ENCODE assay signal across 10 cellular contexts in genomic region chr10:35607475-35608316, GRCh38. TPM values are rescaled to one million over a fixed set of nuclear protein-coding genes. Genes with fewer than 3 reads are reported as not detected.
A peak's percentile ranks its signal among the peaks of the same experiment; 100 is the strongest.
DNase-seq lines count a peak whose midpoint lies in the region; ATAC-seq and TF ChIP-seq lines count a peak whose summit lies in the region.
"Had no signal": no experiment of that assay in that cellular context is flagged by ENCODE, and none has a peak within 500 bp of the region (broad histone marks: within the 10 kb centered on the region; RNA-seq: fewer than 3 reads in every experiment).

No MANE protein-coding gene starts in this region.

- intact Hi-C loops in Right ventricle myocardium superior (cut with DNase I) (no loop called here), cardiac septum (cut with DNase I) (no loop called here), lower leg skin (cut with DNase I; ENCODE audit: low total_unique reads) (no loop called here)

- no peak overlapping the region for H3K27ac ChIP-seq in urinary bladder (ENCODE audit: low read depth)
- H3K27ac ChIP-seq: epithelial cell of prostate, SJSA1 had no signal

- H3K4me3 ChIP-seq in urinary bladder (ENCODE audit: low read depth, low read length): peak overlapping the region; percentile 44
- no peak overlapping the region for H3K4me3 ChIP-seq in lower leg skin (ENCODE audit: low read depth, poor library complexity, severe bottlenecking)
- H3K4me3 ChIP-seq: SJSA1 had no signal

- no peak for TF ChIP-seq CTCF in lower leg skin (IDR thresholded peaks at IDR 0.05)

- no peak for TF ChIP-seq POLR2A in lower leg skin (IDR thresholded peaks at IDR 0.05)

- H3K36me3 ChIP-seq in urinary bladder (ENCODE audit: insufficient read depth): no peaks in the 10 kb centered on the region
- H3K36me3 ChIP-seq: SJSA1 had no signal

- peak; percentile 55 for ATAC-seq in Right ventricle myocardium superior (ENCODE audit: poor library complexity)

- DNase-seq in Right ventricle myocardium superior (no peak), cardiac septum (ENCODE audit: low spot score) (no peak), astrocyte of the hippocampus (ENCODE audit: low read depth, low spot score) (peak; percentile 39), lung microvascular endothelial cell (ENCODE audit: low read depth in 2 of 2) (peak; percentile 10 to 25), DMS79 treated with DMSO at 0.1 percent for 48 hours (lab: John Stamatoyannopoulos, UW) (no peak), lower leg skin (ENCODE audit: low spot score in 2 of 2) (no peak), HCEC 1CT (no peak)

- H3K4me1 ChIP-seq in urinary bladder (ENCODE audit: insufficient read depth): no peaks in the 10 kb centered on the region

- 14% methylated on average over 75 of the region's 75 CpGs for WGBS in urinary bladder
- WGBS in lower leg skin, 2 donors: 5 to 17% methylated on average over 47 to 65 of the region's 75 CpGs

RNA-seq across cellular contexts. Expression of gene GJD4, which starts 2.6 kb away (rescaled TPM):
- total RNA-seq in Right ventricle myocardium superior (not detected), cardiac septum (not detected), lung microvascular endothelial cell (not detected in 2 replicates), urinary bladder (not detected), lower leg skin (not detected)
- not detected for polyA plus RNA-seq in urinary bladder

RNA-seq across cellular contexts. Expression of gene FZD8, which starts 34.4 kb away (rescaled TPM):
- total RNA-seq in Right ventricle myocardium superior (6.6 TPM), cardiac septum (7.7 TPM), lung microvascular endothelial cell (15.9 and 24.6 TPM in 2 replicates), urinary bladder (8.2 TPM), lower leg skin (10 to 100 TPM in 2 of 4 donors, 1 to 10 TPM in 2; 5.2 to 13.1 (median 8.6) TPM)
- polyA plus RNA-seq in urinary bladder: 3.1 TPM

Comparison
In these comparisons a context has a peak if more than half of its experiments do, and no peak if none do; other contexts are left out.
1. DNase-seq: peak in astrocyte of the hippocampus (single experiment) and lung microvascular endothelial cell (2 of 2); none in Right ventricle myocardium superior (single experiment), cardiac septum (single experiment), DMS79 treated with DMSO at 0.1 percent for 48 hours (single experiment), lower leg skin (0 of 2) and HCEC 1CT (single experiment).